Comparison of ENCODE assay signal across 17 cellular contexts in the genomic region with DNA sequence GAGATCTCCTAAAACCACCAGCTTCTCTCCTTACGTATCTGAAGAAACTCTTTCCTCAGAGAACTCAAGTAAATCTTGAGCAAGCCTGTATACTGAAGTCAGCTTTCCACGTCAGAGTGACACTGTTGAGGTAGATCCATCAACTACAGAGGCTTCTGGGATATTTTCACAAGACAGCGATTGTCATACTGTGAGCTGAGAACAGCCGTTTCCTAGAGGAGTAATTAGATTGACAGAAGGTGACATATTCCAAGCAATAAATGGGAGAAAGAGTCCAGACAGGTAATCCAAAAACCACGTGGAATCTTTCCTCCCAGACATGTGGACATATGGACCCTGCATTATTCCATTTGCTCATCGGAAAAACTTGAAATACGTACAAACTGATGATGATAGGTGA.
DNase-seq lines count a peak whose midpoint lies in the region; ATAC-seq, FAIRE-seq and TF ChIP-seq lines count a peak whose summit lies in the region.
"Had no signal": no experiment of that assay in that cellular context is flagged by ENCODE, and none has a peak within 500 bp of the region (broad histone marks: within the 10 kb centered on the region; RNA-seq: fewer than 3 reads in every experiment).

No MANE protein-coding gene starts in this region.

- ATAC-seq in Right ventricle myocardium superior (ENCODE audit: poor library complexity) (no peak), activated B cell treated with CpG ODN at 0.5 μM for 24 hours (ENCODE audit: low read depth) (no peak), GM19324 (IDR thresholded peaks at IDR 0.05; ENCODE audit: low FRiP score, unreplicated experiment) (no peak), GM18511 (IDR thresholded peaks at IDR 0.05; ENCODE audit: unreplicated experiment) (no peak)
- no peak for ATAC-seq in stimulated activated naive B cell treated with anti-CD40 and anti-IgM and Interleukin-4, amounts not matched to agents 10 μg/mL and 1 μg/mL and 100 μg/mL, for 72 hours (replicated peaks)
- ATAC-seq: K562 had no signal

- H4K20me1 ChIP-seq in endothelial cell of umbilical vein (replicated peaks; ENCODE audit: control insufficient read depth, extremely low read depth, insufficient read depth, low read length) = peaks cover 2% of the 10 kb centered on the region

- DNase-seq in cardiac muscle cell (ENCODE audit: low read depth in 1 of 2, low spot score in 1 of 2) = no peak
- DNase-seq in Right ventricle myocardium superior = no peak
- no peak for DNase-seq in activated B cell treated with CpG ODN at 0.5 μM for 24 hours
- no peak for DNase-seq in endothelial cell of umbilical vein (ENCODE audit: low read depth, low spot score)
- no peak for DNase-seq in stimulated activated naive B cell treated with anti-CD40 and anti-IgM and Interleukin-4, amounts not matched to agents 10 μg/mL and 1 μg/mL and 100 μg/mL, for 72 hours
- DNase-seq in activated naive CD4-positive, alpha-beta T cell treated with anti-CD3 and anti-CD28 coated beads for 36 hours = no peak
- DNase-seq: 8988T; AML-193; CD4-positive, CD25-positive, alpha-beta regulatory T cell; DMS53 had no signal

- H3K27ac Mint-ChIP-seq in activated B cell treated with CpG ODN at 0.5 μM for 24 hours = peak overlapping the region; percentile 37
- peak overlapping the region; percentile 51 for H3K27ac Mint-ChIP-seq in stimulated activated naive B cell treated with anti-CD40 and anti-IgM and Interleukin-4, amounts not matched to agents 10 μg/mL and 1 μg/mL and 100 μg/mL, for 72 hours
- H3K27ac Mint-ChIP-seq in activated naive CD4-positive, alpha-beta T cell treated with anti-CD3 and anti-CD28 coated beads for 36 hours = no peak overlapping the region
- H3K27ac Mint-ChIP-seq: CD4-positive, CD25-positive, alpha-beta regulatory T cell had no signal

- H3K4me1 Mint-ChIP-seq in activated B cell treated with CpG ODN at 0.5 μM for 24 hours = peaks cover 58% of the 10 kb centered on the region
- peaks cover 28 to 56% of the 10 kb centered on the region in 2 donors for H3K4me1 Mint-ChIP-seq in stimulated activated naive B cell treated with anti-CD40 and anti-IgM and Interleukin-4, amounts not matched to agents 10 μg/mL and 1 μg/mL and 100 μg/mL, for 72 hours
- no peaks in the 10 kb centered on the region for H3K4me1 Mint-ChIP-seq in activated naive CD4-positive, alpha-beta T cell treated with anti-CD3 and anti-CD28 coated beads for 36 hours (ENCODE audit: low read depth)
- H3K4me1 Mint-ChIP-seq: CD4-positive, CD25-positive, alpha-beta regulatory T cell had no signal

- H3K9ac ChIP-seq in endothelial cell of umbilical vein (replicated peaks; ENCODE audit: extremely low read depth, insufficient read depth, low read length) = no peak overlapping the region
- H3K9ac ChIP-seq: BLaER1 treated with 17β-estradiol and CSF1 and Interleukin-3, amounts not matched to agents 10 nM and 100 nM had no signal

- no peak for TF ChIP-seq POLR2A in endothelial cell of umbilical vein (IDR thresholded peaks at IDR 0.05; ENCODE audit: low read depth, low read length)

- dilution Hi-C loops in endothelial cell of umbilical vein (cut with MboI; ENCODE audit: extremely low pct_ligation_motif_present, low sequenced_read_pairs) = no loop called here

- peak; percentile 31 for FAIRE-seq in endothelial cell of umbilical vein (lab: Jason Lieb, UNC)
- FAIRE-seq: H1, HTR-8/SVneo, K562 had no signal

- no peak overlapping the region for H3K4me3 Mint-ChIP-seq in activated B cell treated with CpG ODN at 0.5 μM for 24 hours
- no peak overlapping the region for H3K4me3 Mint-ChIP-seq in stimulated activated naive B cell treated with anti-CD40 and anti-IgM and Interleukin-4, amounts not matched to agents 10 μg/mL and 1 μg/mL and 100 μg/mL, for 72 hours
- no peak overlapping the region for H3K4me3 Mint-ChIP-seq in activated naive CD4-positive, alpha-beta T cell treated with anti-CD3 and anti-CD28 coated beads for 36 hours
- H3K4me3 Mint-ChIP-seq: CD4-positive, CD25-positive, alpha-beta regulatory T cell had no signal

- H3K27ac ChIP-seq in cardiac muscle cell = peak overlapping the region; percentile 24
- no peak overlapping the region for H3K27ac ChIP-seq in endothelial cell of umbilical vein (ENCODE audit: insufficient read depth, low read depth, low read length)
- H3K27ac ChIP-seq: BLaER1 treated with 17β-estradiol and CSF1 and Interleukin-3, amounts not matched to agents 10 nM and 100 nM had no signal

- TF ChIP-seq CTCF in cardiac muscle cell (IDR thresholded peaks at IDR 0.05; ENCODE audit: low read depth, low read length) (no peak), activated B cell treated with CpG ODN at 0.5 μM for 24 hours (IDR thresholded peaks at IDR 0.05) (no peak), endothelial cell of umbilical vein (IDR thresholded peaks at IDR 0.05; ENCODE audit: extremely low read depth in 1 of 2, insufficient read depth in 1 of 2, low read depth in 1 of 2, low read length in 2 of 2) (no peak)

- POLR2A ChIA-PET in activated B cell treated with CpG ODN at 0.5 μM for 24 hours (lab: Charles Lee) (interaction anchor here (0.6 to 1.3 kb wide), 3 partner anchors 23 to 32 kb away, joined by 3 to 4 read pairs (median 3); no protein-coding TSS in a partner anchor), endothelial cell of umbilical vein (lab: Charles Lee) (no interaction called here)

- H3K27me3 ChIP-seq in cardiac muscle cell (no peaks in the 10 kb centered on the region), endothelial cell of umbilical vein (ENCODE audit: control insufficient read depth in 2 of 2, insufficient read depth in 2 of 2, low read length in 2 of 2) (no peaks in the 10 kb centered on the region)
- H3K27me3 ChIP-seq: BLaER1 treated with 17β-estradiol and CSF1 and Interleukin-3, amounts not matched to agents 10 nM and 100 nM had no signal

- H3K9me3 ChIP-seq in cardiac muscle cell (ENCODE audit: low read depth) = no peaks in the 10 kb centered on the region
- H3K9me3 ChIP-seq in endothelial cell of umbilical vein (replicated peaks; ENCODE audit: control insufficient read depth, insufficient read depth, low read length) = no peaks in the 10 kb centered on the region
- H3K9me3 ChIP-seq: BLaER1 treated with 17β-estradiol and CSF1 and Interleukin-3, amounts not matched to agents 10 nM and 100 nM; HAP-1 had no signal

- CTCF ChIA-PET in activated B cell treated with CpG ODN at 0.5 μM for 24 hours (lab: Charles Lee) = no interaction called here
- CTCF ChIA-PET in endothelial cell of umbilical vein (lab: Charles Lee) = interaction anchor here (1.1 to 1.5 kb wide), 2 partner anchors 18 to 68 kb away, joined by 3 read pairs; no protein-coding TSS in a partner anchor
- CTCF ChIA-PET in activated naive CD4-positive, alpha-beta T cell treated with anti-CD3 and anti-CD28 coated beads for 36 hours (lab: Charles Lee) = interaction anchor here (1.0 to 1.3 kb wide), 3 partner anchors 33 to 36 kb away, joined by 3 to 4 read pairs (median 3); no protein-coding TSS in a partner anchor

- H3K36me3 ChIP-seq in cardiac muscle cell (peaks cover 20% of the 10 kb centered on the region), endothelial cell of umbilical vein (ENCODE audit: control insufficient read depth in 2 of 2, extremely low read depth in 1 of 2, insufficient read depth in 2 of 2, low read length in 2 of 2) (peaks cover 0 to 5% of the 10 kb centered on the region in 2 experiments)
- H3K36me3 ChIP-seq: HAP-1 had no signal

- no peaks in the 10 kb centered on the region for H3K27me3 Mint-ChIP-seq in activated B cell treated with CpG ODN at 0.5 μM for 24 hours
- H3K27me3 Mint-ChIP-seq in stimulated activated naive B cell treated with anti-CD40 and anti-IgM and Interleukin-4, amounts not matched to agents 10 μg/mL and 1 μg/mL and 100 μg/mL, for 72 hours = no peaks in the 10 kb centered on the region
- peaks cover 25% of the 10 kb centered on the region for H3K27me3 Mint-ChIP-seq in activated naive CD4-positive, alpha-beta T cell treated with anti-CD3 and anti-CD28 coated beads for 36 hours (ENCODE audit: low read depth)

- no peak overlapping the region for H3K4me2 ChIP-seq in endothelial cell of umbilical vein (ENCODE audit: insufficient read depth, low read length)
- H3K4me2 ChIP-seq: BLaER1 treated with 17β-estradiol and CSF1 and Interleukin-3, amounts not matched to agents 10 nM and 100 nM had no signal

- H3K4me3 ChIP-seq in cardiac muscle cell (no peak overlapping the region), endothelial cell of umbilical vein (replicated peaks in 1 of 3; ENCODE audit: insufficient read depth in 1 of 3, low read depth in 1 of 3, low read length in 3 of 3) (no peak overlapping the region)
- H3K4me3 ChIP-seq: BLaER1 treated with 17β-estradiol and CSF1 and Interleukin-3, amounts not matched to agents 10 nM and 100 nM; HAP-1; K562 had no signal

- H3K79me2 ChIP-seq in endothelial cell of umbilical vein (ENCODE audit: control insufficient read depth, insufficient read depth, low read length) = no peaks in the 10 kb centered on the region

- H3K9me3 Mint-ChIP-seq in activated B cell treated with CpG ODN at 0.5 μM for 24 hours = peaks cover 5% of the 10 kb centered on the region
- H3K9me3 Mint-ChIP-seq in stimulated activated naive B cell treated with anti-CD40 and anti-IgM and Interleukin-4, amounts not matched to agents 10 μg/mL and 1 μg/mL and 100 μg/mL, for 72 hours = peaks cover 1 to 5% of the 10 kb centered on the region in 2 donors
- H3K9me3 Mint-ChIP-seq in activated naive CD4-positive, alpha-beta T cell treated with anti-CD3 and anti-CD28 coated beads for 36 hours = peaks cover 4% of the 10 kb centered on the region
- H3K9me3 Mint-ChIP-seq: CD4-positive, CD25-positive, alpha-beta regulatory T cell had no signal

- no TSS peak for BruUV-seq in endothelial cell of umbilical vein (replicated peaks; lab: Mats Ljungman, UMichigan)

- H2AFZ ChIP-seq in endothelial cell of umbilical vein (ENCODE audit: low read depth, low read length) = no peak overlapping the region

- H3K4me1 ChIP-seq in cardiac muscle cell (ENCODE audit: low read depth) = no peaks in the 10 kb centered on the region
- no peaks in the 10 kb centered on the region for H3K4me1 ChIP-seq in endothelial cell of umbilical vein (ENCODE audit: control insufficient read depth, extremely low read depth, insufficient read depth, low read length)
- H3K4me1 ChIP-seq: HAP-1 had no signal

- peaks cover 75% of the 10 kb centered on the region for H3K36me3 Mint-ChIP-seq in activated B cell treated with CpG ODN at 0.5 μM for 24 hours (ENCODE audit: low read depth)
- peaks cover 48 to 68% of the 10 kb centered on the region in 2 donors for H3K36me3 Mint-ChIP-seq in stimulated activated naive B cell treated with anti-CD40 and anti-IgM and Interleukin-4, amounts not matched to agents 10 μg/mL and 1 μg/mL and 100 μg/mL, for 72 hours
- no peaks in the 10 kb centered on the region for H3K36me3 Mint-ChIP-seq in activated naive CD4-positive, alpha-beta T cell treated with anti-CD3 and anti-CD28 coated beads for 36 hours (ENCODE audit: low read depth)
- H3K36me3 Mint-ChIP-seq: CD4-positive, CD25-positive, alpha-beta regulatory T cell had no signal

- no peaks in the 10 kb centered on the region for H3K9me1 ChIP-seq in endothelial cell of umbilical vein (replicated peaks; ENCODE audit: control insufficient read depth, extremely low read depth, insufficient read depth, low read length)

- intact Hi-C loops in Right ventricle myocardium superior (cut with DNase I) = no loop called here
- intact Hi-C loops in activated B cell treated with CpG ODN at 0.5 μM for 24 hours (cut with micrococcal nuclease) = loop anchor here (5.0 kb wide), 1 partner anchor 33 kb away; no protein-coding TSS in a partner anchor
- intact Hi-C loops in endothelial cell of umbilical vein (cut with micrococcal nuclease) = no loop called here
- intact Hi-C loops in activated naive CD4-positive, alpha-beta T cell treated with anti-CD3 and anti-CD28 coated beads for 36 hours (cut with micrococcal nuclease) = no loop called here
